13 cellular contexts compared by ENCODE assay signal in genomic region chr15:57284535-57284934, GRCh38.
DNase-seq lines count a peak whose midpoint lies in the region; ATAC-seq and TF ChIP-seq lines count a peak whose summit lies in the region.
"Had no signal": no experiment of that assay in that cellular context is flagged by ENCODE, and none has a peak within 500 bp of the region (broad histone marks: within the 10 kb centered on the region; RNA-seq: fewer than 3 reads in every experiment).

No MANE protein-coding gene starts in this region.

- DNase-seq in activated naive CD8-positive, alpha-beta T cell treated with anti-CD3 and anti-CD28 coated beads, Interleukin-2, amount 50 U/mL, for 24 hours: no peak
- no peak for DNase-seq in occipital lobe (lab: John Stamatoyannopoulos, UW)
- no peak for DNase-seq in stomach
- no peak for DNase-seq in breast epithelium (ENCODE audit: low spot score in 2 of 2)
- DNase-seq in NCI-H1048 (lab: John Stamatoyannopoulos, UW): no peak
- DNase-seq: midbrain; NCI-H2171 treated with DMSO at 0.1 percent for 48 hours; stimulated activated CD4-positive, alpha-beta T cell treated with anti-CD3 and anti-CD28 coated beads, Interleukin-15, amount 100 ng/mL, for 24 hours; SW 1271; tibial artery had no signal

- no peaks in the 10 kb centered on the region for H3K79me2 ChIP-seq in DOHH2 (ENCODE audit: control insufficient read depth, low read length)

- H3K4me1 ChIP-seq in DOHH2 (ENCODE audit: control insufficient read depth, low read length): peaks cover 76% of the 10 kb centered on the region
- H3K4me1 ChIP-seq in stomach: no peaks in the 10 kb centered on the region
- no peaks in the 10 kb centered on the region for H3K4me1 ChIP-seq in breast epithelium
- H3K4me1 ChIP-seq: tibial artery had no signal

- H3K4me1 Mint-ChIP-seq in activated naive CD8-positive, alpha-beta T cell treated with anti-CD3 and anti-CD28 coated beads, Interleukin-2, amount 50 U/mL, for 24 hours: peaks cover 20% of the 10 kb centered on the region

- peaks cover 8% of the 10 kb centered on the region; the same call in 1 of the 2 replicates for H3F3A ChIP-seq in DOHH2 (ENCODE audit: control insufficient read depth, insufficient read depth)

- H3K27ac ChIP-seq in DOHH2 (ENCODE audit: low read depth, low read length) (peak overlapping the region; percentile 74), stomach (no peak overlapping the region), breast epithelium (no peak overlapping the region)
- H3K27ac ChIP-seq: tibial artery had no signal

- ATAC-seq in GM19395 (IDR thresholded peaks at IDR 0.05; ENCODE audit: unreplicated experiment): peak; percentile 53
- ATAC-seq in HG03354 (IDR thresholded peaks at IDR 0.05; ENCODE audit: poor library complexity, severe bottlenecking, unreplicated experiment): peak; percentile 63
- no peak for ATAC-seq in activated naive CD8-positive, alpha-beta T cell treated with anti-CD3 and anti-CD28 coated beads, Interleukin-2, amount 50 U/mL, for 24 hours

- H3K27me3 ChIP-seq in DOHH2 (ENCODE audit: control insufficient read depth, low read length): no peaks in the 10 kb centered on the region
- H3K27me3 ChIP-seq in stomach: no peaks in the 10 kb centered on the region
- no peaks in the 10 kb centered on the region for H3K27me3 ChIP-seq in breast epithelium
- H3K27me3 ChIP-seq: tibial artery had no signal

- H3K9me3 Mint-ChIP-seq in activated naive CD8-positive, alpha-beta T cell treated with anti-CD3 and anti-CD28 coated beads, Interleukin-2, amount 50 U/mL, for 24 hours: peaks cover 3% of the 10 kb centered on the region

- peak overlapping the region; percentile 77 for H3K27ac Mint-ChIP-seq in activated naive CD8-positive, alpha-beta T cell treated with anti-CD3 and anti-CD28 coated beads, Interleukin-2, amount 50 U/mL, for 24 hours

- intact Hi-C loops in stomach (cut with DNase I; ENCODE audit: low total_unique reads): no loop called here
- intact Hi-C loops in breast epithelium (cut with DNase I; ENCODE audit: low total_unique reads): no loop called here

- H3K4me2 ChIP-seq in DOHH2 (ENCODE audit: low read length): peak overlapping the region; percentile 53

- H3K36me3 Mint-ChIP-seq in activated naive CD8-positive, alpha-beta T cell treated with anti-CD3 and anti-CD28 coated beads, Interleukin-2, amount 50 U/mL, for 24 hours (ENCODE audit: low read depth): peaks cover 51% of the 10 kb centered on the region

- no peaks in the 10 kb centered on the region for H3K27me3 Mint-ChIP-seq in activated naive CD8-positive, alpha-beta T cell treated with anti-CD3 and anti-CD28 coated beads, Interleukin-2, amount 50 U/mL, for 24 hours

- H3K4me3 ChIP-seq in DOHH2 (ENCODE audit: low read length) (peak overlapping the region; percentile 37), stomach (no peak overlapping the region), breast epithelium (no peak overlapping the region)
- H3K4me3 ChIP-seq: tibial artery had no signal

- 54 to 69% (median 64%) methylated on average over 3 of the region's 3 CpGs for WGBS in stomach, 5 donors

- TF ChIP-seq EP300 in stomach (IDR thresholded peaks at IDR 0.05): no peak

- peak overlapping the region; percentile 30 for H3K4me3 Mint-ChIP-seq in activated naive CD8-positive, alpha-beta T cell treated with anti-CD3 and anti-CD28 coated beads, Interleukin-2, amount 50 U/mL, for 24 hours

- H3K36me3 ChIP-seq in DOHH2 (ENCODE audit: control insufficient read depth, low read length) (peaks cover 60% of the 10 kb centered on the region), stomach (peaks cover 31 to 92% (median 90%) of the 10 kb centered on the region in 4 donors), breast epithelium (no peaks in the 10 kb centered on the region)

- H3K9me3 ChIP-seq in DOHH2 (ENCODE audit: control insufficient read depth, insufficient read depth, low read length) (no peaks in the 10 kb centered on the region), stomach (no peaks in the 10 kb centered on the region), breast epithelium (no peaks in the 10 kb centered on the region)
- H3K9me3 ChIP-seq: tibial artery had no signal

- TF ChIP-seq CTCF in DOHH2 (IDR thresholded peaks at IDR 0.05; ENCODE audit: low read depth, low read length, poor library complexity, severe bottlenecking) (no peak), stomach (IDR thresholded peaks at IDR 0.05) (no peak), breast epithelium (IDR thresholded peaks at IDR 0.05) (no peak)

- TF ChIP-seq POLR2A in stomach (IDR thresholded peaks at IDR 0.05) (no peak), breast epithelium (IDR thresholded peaks at IDR 0.05) (no peak)

- H4K20me1 ChIP-seq in DOHH2 (ENCODE audit: control insufficient read depth, insufficient read depth, low read depth, low read length): no peaks in the 10 kb centered on the region

- H3K9me2 ChIP-seq in DOHH2 (replicated peaks; ENCODE audit: control insufficient read depth, low read length): no peaks in the 10 kb centered on the region
